ENCODE assay signal across 8 cellular contexts in the genomic region with DNA sequence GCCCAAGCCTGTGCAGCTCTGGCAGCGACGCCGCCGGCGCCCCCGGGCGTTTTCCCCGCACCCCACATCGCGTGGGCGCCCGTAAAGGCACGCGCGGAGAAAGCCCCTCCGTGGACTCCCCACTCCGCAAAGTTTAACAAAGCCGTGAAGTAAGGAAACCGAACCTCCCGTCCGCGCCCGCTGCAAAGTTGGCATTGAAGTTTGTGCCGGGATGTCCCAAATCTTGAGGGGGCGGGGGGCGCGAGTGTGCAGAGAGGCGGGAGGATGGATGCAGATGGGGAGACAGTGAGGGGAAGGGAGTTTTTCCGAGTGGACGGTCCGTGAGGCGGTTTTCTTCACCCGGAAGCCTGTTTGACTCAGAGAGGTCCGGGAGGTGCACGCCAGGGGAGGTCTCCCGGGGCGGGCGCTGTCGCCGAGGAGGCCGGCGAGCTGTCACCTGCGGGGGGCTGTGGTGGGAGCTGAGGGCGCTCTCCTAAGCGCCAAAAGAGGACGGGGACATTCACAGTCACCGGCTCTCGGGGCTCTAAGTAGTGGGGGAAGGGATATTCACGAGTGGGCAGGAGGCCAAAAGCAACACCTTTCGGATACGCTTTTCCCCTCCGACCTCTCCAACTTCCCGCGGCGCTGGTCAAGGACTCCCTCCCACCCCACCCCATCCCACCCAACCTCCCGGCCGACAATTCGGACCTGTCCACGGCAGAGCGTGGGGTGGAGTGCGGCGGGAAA. TPM values are rescaled to one million over a fixed set of nuclear protein-coding genes. Genes with fewer than 3 reads are reported as not detected.
A peak's percentile ranks its signal among the peaks of the same experiment; 100 is the strongest.
DNase-seq lines count a peak whose midpoint lies in the region; ATAC-seq and TF ChIP-seq lines count a peak whose summit lies in the region.

No MANE protein-coding gene starts in this region.

- peak; percentile 12 for ATAC-seq in gastroesophageal sphincter
- no peak for ATAC-seq in GM19455 (IDR thresholded peaks at IDR 0.05; ENCODE audit: unreplicated experiment)
- no peak for ATAC-seq in HG03457 (IDR thresholded peaks at IDR 0.05; ENCODE audit: unreplicated experiment)

- H3K79me2 ChIP-seq in parathyroid adenoma, result no peaks in the 10 kb centered on the region

- peak overlapping the region; percentile 96 for H3K27ac ChIP-seq in RWPE1
- peak overlapping the region; percentile 95 to 97 (median 96) for H3K27ac ChIP-seq in gastroesophageal sphincter
- H3K27ac ChIP-seq in parathyroid adenoma, result no peak overlapping the region

- no peak overlapping the region for H3K9ac ChIP-seq in parathyroid adenoma

- no peaks in the 10 kb centered on the region for H3K27me3 ChIP-seq in gastroesophageal sphincter
- H3K27me3 ChIP-seq in parathyroid adenoma (ENCODE audit: control insufficient read depth, insufficient read depth, low read length), result no peaks in the 10 kb centered on the region

- TF ChIP-seq CTCF in RWPE1 (conservative IDR thresholded peaks at IDR 0.05; ENCODE audit: low read depth), result no peak
- no peak for TF ChIP-seq CTCF in gastroesophageal sphincter (IDR thresholded peaks at IDR 0.05)
- TF ChIP-seq CTCF in parathyroid adenoma (IDR thresholded peaks at IDR 0.05), result no peak

- TF ChIP-seq EP300 in gastroesophageal sphincter (IDR thresholded peaks at IDR 0.05), result no peak

- 4% methylated on average over 5 of the region's 62 CpGs; no CpG with 5 or more reads in 1 of the 2 donors for WGBS in gastroesophageal sphincter (ENCODE audit: low coverage in 1 of 2), 2 donors

- peaks cover 3 to 51% (median 5%) of the 10 kb centered on the region in 3 donors for H3K4me1 ChIP-seq in gastroesophageal sphincter
- no peaks in the 10 kb centered on the region for H3K4me1 ChIP-seq in parathyroid adenoma

- H3K9me3 ChIP-seq in gastroesophageal sphincter, result no peaks in the 10 kb centered on the region
- H3K9me3 ChIP-seq in parathyroid adenoma (ENCODE audit: control insufficient read depth, low read length), result no peaks in the 10 kb centered on the region

- POLR2A ChIA-PET in RWPE1 (lab: Yijun Ruan, JAX; ENCODE audit: low non-redundant PET), result interaction anchor here (0.6 to 1.0 kb wide), 3 partner anchors 9 to 419 kb away, joined by 3 to 4 read pairs (median 3); no protein-coding TSS in a partner anchor

- CTCF ChIA-PET in RWPE1 (lab: Yijun Ruan, JAX), result no interaction called here

- TF ChIP-seq POLR2A in gastroesophageal sphincter (IDR thresholded peaks at IDR 0.05), result no peak

- H3K4me3 ChIP-seq in gastroesophageal sphincter (peak overlapping the region; percentile 73 to 83), parathyroid adenoma (ENCODE audit: low read depth, low read length) (peak overlapping the region; percentile 73)

- DNase-seq in EH (ENCODE audit: low read depth) (peak; percentile 41), RWPE1 (ENCODE audit: low spot score) (peak; percentile 41), foreskin melanocyte (no peak)
- no peak for DNase-seq in stimulated activated CD4-positive, alpha-beta T cell treated with anti-CD3 and anti-CD28 coated beads, Interleukin-2, amount 100 ng/mL, for 48 hours

- H3K4me2 ChIP-seq in parathyroid adenoma (ENCODE audit: low read length), result peak overlapping the region; percentile 88

- H2AFZ ChIP-seq in parathyroid adenoma, result peak overlapping the region; percentile 58

- H3K36me3 ChIP-seq in gastroesophageal sphincter (no peaks in the 10 kb centered on the region), parathyroid adenoma (ENCODE audit: control insufficient read depth, insufficient read depth, low read length) (no peaks in the 10 kb centered on the region)

RNA-seq across cellular contexts. Expression of a gene that starts 1.3 kb away (rescaled TPM):
- 100 to 1,000 TPM; 120 to 280 (median 263) TPM for total RNA-seq in gastroesophageal sphincter

Comparison
In these comparisons a context has a peak if more than half of its experiments do, and no peak if none do; other contexts are left out.
1. DNase-seq: peak in EH (single experiment) and RWPE1 (single experiment); none in stimulated activated CD4-positive, alpha-beta T cell treated with anti-CD3 and anti-CD28 coated beads, Interleukin-2, amount 100 ng/mL, for 48 hours (0 of 2) and foreskin melanocyte (single experiment).